1 cellular context compared by ENCODE assay signal in genomic region chr13:95485518-95486144, GRCh38.
TF ChIP-seq lines count a peak whose summit lies in the region.

No MANE protein-coding gene starts in this region.

TF ChIP-seq in K562, 482 proteins besides CTCF, POLR2A, EP300 and RAD21 (continued from another document and continues in another):
- TF ChIP-seq C11orf30 (IDR thresholded peaks at IDR 0.05; ENCODE audit: low read depth): peak; percentile 39; the same call in 1 of the 2 replicates
- TF ChIP-seq, protein P1, sequence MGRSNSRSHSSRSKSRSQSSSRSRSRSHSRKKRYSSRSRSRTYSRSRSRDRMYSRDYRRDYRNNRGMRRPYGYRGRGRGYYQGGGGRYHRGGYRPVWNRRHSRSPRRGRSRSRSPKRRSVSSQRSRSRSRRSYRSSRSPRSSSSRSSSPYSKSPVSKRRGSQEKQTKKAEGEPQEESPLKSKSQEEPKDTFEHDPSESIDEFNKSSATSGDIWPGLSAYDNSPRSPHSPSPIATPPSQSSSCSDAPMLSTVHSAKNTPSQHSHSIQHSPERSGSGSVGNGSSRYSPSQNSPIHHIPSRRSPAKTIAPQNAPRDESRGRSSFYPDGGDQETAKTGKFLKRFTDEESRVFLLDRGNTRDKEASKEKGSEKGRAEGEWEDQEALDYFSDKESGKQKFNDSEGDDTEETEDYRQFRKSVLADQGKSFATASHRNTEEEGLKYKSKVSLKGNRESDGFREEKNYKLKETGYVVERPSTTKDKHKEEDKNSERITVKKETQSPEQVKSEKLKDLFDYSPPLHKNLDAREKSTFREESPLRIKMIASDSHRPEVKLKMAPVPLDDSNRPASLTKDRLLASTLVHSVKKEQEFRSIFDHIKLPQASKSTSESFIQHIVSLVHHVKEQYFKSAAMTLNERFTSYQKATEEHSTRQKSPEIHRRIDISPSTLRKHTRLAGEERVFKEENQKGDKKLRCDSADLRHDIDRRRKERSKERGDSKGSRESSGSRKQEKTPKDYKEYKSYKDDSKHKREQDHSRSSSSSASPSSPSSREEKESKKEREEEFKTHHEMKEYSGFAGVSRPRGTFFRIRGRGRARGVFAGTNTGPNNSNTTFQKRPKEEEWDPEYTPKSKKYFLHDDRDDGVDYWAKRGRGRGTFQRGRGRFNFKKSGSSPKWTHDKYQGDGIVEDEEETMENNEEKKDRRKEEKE (IDR thresholded peaks at IDR 0.05; ENCODE audit: borderline replicate concordance in 1 of 2, control insufficient read depth in 1 of 2, low read depth in 2 of 2, low read length in 1 of 2): no peak
- no peak for TF ChIP-seq STAT5B (CRISPR knock-in tag; IDR thresholded peaks at IDR 0.05)
- TF ChIP-seq RFX1 (IDR thresholded peaks at IDR 0.05): no peak
- TF ChIP-seq PHB (CRISPR knock-in tag; IDR thresholded peaks at IDR 0.05): no peak
- no peak for TF ChIP-seq RREB1 (CRISPR knock-in tag; IDR thresholded peaks at IDR 0.05)
- no peak for TF ChIP-seq E2F5 (CRISPR knock-in tag; IDR thresholded peaks at IDR 0.05)
- TF ChIP-seq ZC3H4 (CRISPR knock-in tag; IDR thresholded peaks at IDR 0.05; ENCODE audit: borderline replicate concordance): no peak
- TF ChIP-seq MYC (IDR thresholded peaks at IDR 0.05; ENCODE audit: low read depth, low read length): no peak
- no peak for TF ChIP-seq MYC (CRISPR knock-in tag; IDR thresholded peaks at IDR 0.05; ENCODE audit: borderline replicate concordance, low read depth)
- no peak for TF ChIP-seq PHB2 (IDR thresholded peaks at IDR 0.05; ENCODE audit: low read depth)
- no peak for TF ChIP-seq ZBTB1 (CRISPR knock-in tag; IDR thresholded peaks at IDR 0.05; ENCODE audit: borderline replicate concordance, low read depth)
- no peak for TF ChIP-seq RAD51 (IDR thresholded peaks at IDR 0.05; ENCODE audit: borderline replicate concordance, low read depth)
- TF ChIP-seq TRIM24 (IDR thresholded peaks at IDR 0.05): no peak; a peak in 1 of 4 replicates
- 0 out of 2 replicates have a peak, but pooled peaks have one; percentile 9 for TF ChIP-seq SMAD4 (CRISPR knock-in tag; conservative IDR thresholded peaks at IDR 0.05)
- TF ChIP-seq, protein P2, sequence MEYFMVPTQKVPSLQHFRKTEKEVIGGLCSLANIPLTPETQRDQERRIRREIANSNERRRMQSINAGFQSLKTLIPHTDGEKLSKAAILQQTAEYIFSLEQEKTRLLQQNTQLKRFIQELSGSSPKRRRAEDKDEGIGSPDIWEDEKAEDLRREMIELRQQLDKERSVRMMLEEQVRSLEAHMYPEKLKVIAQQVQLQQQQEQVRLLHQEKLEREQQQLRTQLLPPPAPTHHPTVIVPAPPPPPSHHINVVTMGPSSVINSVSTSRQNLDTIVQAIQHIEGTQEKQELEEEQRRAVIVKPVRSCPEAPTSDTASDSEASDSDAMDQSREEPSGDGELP (CRISPR knock-in tag; IDR thresholded peaks at IDR 0.05; ENCODE audit: borderline replicate concordance): no peak
- no peak for TF ChIP-seq JUN (IDR thresholded peaks at IDR 0.05; ENCODE audit: borderline replicate concordance, low read depth, low read length)
- TF ChIP-seq JUN (CRISPR knock-in tag; IDR thresholded peaks at IDR 0.05; ENCODE audit: borderline replicate concordance): no peak
- TF ChIP-seq FOXO4 (CRISPR knock-in tag; IDR thresholded peaks at IDR 0.05): no peak
- no peak for TF ChIP-seq GATAD2A (IDR thresholded peaks at IDR 0.05)
- TF ChIP-seq SNRNP70 (optimal IDR thresholded peaks at IDR 0.05; ENCODE audit: low read depth, low read length): no peak
- no peak for TF ChIP-seq ZNF239 (CRISPR knock-in tag; IDR thresholded peaks at IDR 0.05)
- no peak for TF ChIP-seq HNRNPUL1 (IDR thresholded peaks at IDR 0.05; ENCODE audit: low read length)
- peak; percentile 84 for TF ChIP-seq ESRRA (IDR thresholded peaks at IDR 0.05; ENCODE audit: borderline replicate concordance, low read depth)
- TF ChIP-seq, protein P3, sequence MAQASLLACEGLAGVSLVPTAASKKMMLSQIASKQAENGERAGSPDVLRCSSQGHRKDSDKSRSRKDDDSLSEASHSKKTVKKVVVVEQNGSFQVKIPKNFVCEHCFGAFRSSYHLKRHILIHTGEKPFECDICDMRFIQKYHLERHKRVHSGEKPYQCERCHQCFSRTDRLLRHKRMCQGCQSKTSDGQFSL (CRISPR knock-in tag; IDR thresholded peaks at IDR 0.05): no peak
- TF ChIP-seq, protein P3 (tag; IDR thresholded peaks at IDR 0.05): no peak
- TF ChIP-seq ZNF263 (CRISPR knock-in tag; IDR thresholded peaks at IDR 0.05; ENCODE audit: borderline replicate concordance): no peak
- TF ChIP-seq, protein P4, sequence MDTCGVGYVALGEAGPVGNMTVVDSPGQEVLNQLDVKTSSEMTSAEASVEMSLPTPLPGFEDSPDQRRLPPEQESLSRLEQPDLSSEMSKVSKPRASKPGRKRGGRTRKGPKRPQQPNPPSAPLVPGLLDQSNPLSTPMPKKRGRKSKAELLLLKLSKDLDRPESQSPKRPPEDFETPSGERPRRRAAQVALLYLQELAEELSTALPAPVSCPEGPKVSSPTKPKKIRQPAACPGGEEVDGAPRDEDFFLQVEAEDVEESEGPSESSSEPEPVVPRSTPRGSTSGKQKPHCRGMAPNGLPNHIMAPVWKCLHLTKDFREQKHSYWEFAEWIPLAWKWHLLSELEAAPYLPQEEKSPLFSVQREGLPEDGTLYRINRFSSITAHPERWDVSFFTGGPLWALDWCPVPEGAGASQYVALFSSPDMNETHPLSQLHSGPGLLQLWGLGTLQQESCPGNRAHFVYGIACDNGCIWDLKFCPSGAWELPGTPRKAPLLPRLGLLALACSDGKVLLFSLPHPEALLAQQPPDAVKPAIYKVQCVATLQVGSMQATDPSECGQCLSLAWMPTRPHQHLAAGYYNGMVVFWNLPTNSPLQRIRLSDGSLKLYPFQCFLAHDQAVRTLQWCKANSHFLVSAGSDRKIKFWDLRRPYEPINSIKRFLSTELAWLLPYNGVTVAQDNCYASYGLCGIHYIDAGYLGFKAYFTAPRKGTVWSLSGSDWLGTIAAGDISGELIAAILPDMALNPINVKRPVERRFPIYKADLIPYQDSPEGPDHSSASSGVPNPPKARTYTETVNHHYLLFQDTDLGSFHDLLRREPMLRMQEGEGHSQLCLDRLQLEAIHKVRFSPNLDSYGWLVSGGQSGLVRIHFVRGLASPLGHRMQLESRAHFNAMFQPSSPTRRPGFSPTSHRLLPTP (IDR thresholded peaks at IDR 0.05; ENCODE audit: borderline replicate concordance, extremely low read depth, insufficient read length): no peak
- TF ChIP-seq, protein P5, sequence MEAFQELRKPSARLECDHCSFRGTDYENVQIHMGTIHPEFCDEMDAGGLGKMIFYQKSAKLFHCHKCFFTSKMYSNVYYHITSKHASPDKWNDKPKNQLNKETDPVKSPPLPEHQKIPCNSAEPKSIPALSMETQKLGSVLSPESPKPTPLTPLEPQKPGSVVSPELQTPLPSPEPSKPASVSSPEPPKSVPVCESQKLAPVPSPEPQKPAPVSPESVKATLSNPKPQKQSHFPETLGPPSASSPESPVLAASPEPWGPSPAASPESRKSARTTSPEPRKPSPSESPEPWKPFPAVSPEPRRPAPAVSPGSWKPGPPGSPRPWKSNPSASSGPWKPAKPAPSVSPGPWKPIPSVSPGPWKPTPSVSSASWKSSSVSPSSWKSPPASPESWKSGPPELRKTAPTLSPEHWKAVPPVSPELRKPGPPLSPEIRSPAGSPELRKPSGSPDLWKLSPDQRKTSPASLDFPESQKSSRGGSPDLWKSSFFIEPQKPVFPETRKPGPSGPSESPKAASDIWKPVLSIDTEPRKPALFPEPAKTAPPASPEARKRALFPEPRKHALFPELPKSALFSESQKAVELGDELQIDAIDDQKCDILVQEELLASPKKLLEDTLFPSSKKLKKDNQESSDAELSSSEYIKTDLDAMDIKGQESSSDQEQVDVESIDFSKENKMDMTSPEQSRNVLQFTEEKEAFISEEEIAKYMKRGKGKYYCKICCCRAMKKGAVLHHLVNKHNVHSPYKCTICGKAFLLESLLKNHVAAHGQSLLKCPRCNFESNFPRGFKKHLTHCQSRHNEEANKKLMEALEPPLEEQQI (IDR thresholded peaks at IDR 0.05): no peak
- TF ChIP-seq, protein P6, sequence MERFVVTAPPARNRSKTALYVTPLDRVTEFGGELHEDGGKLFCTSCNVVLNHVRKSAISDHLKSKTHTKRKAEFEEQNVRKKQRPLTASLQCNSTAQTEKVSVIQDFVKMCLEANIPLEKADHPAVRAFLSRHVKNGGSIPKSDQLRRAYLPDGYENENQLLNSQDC (CRISPR knock-in tag; IDR thresholded peaks at IDR 0.05): no peak
- TF ChIP-seq PTBP1 (IDR thresholded peaks at IDR 0.05; ENCODE audit: low read depth, low read length): no peak
- TF ChIP-seq SMARCA4 (IDR thresholded peaks at IDR 0.05): peak; percentile 25; the same call in 1 of the 2 replicates
- peak; percentile 13 for TF ChIP-seq MEIS2 (IDR thresholded peaks at IDR 0.05; ENCODE audit: partially characterized antibody)
- TF ChIP-seq MTA2 (IDR thresholded peaks at IDR 0.05; ENCODE audit: low read depth): peak; percentile 70
- no peak for TF ChIP-seq PCBP2 (IDR thresholded peaks at IDR 0.05; ENCODE audit: low read depth, low read length, poor library complexity, severe bottlenecking)
- TF ChIP-seq, protein P7, sequence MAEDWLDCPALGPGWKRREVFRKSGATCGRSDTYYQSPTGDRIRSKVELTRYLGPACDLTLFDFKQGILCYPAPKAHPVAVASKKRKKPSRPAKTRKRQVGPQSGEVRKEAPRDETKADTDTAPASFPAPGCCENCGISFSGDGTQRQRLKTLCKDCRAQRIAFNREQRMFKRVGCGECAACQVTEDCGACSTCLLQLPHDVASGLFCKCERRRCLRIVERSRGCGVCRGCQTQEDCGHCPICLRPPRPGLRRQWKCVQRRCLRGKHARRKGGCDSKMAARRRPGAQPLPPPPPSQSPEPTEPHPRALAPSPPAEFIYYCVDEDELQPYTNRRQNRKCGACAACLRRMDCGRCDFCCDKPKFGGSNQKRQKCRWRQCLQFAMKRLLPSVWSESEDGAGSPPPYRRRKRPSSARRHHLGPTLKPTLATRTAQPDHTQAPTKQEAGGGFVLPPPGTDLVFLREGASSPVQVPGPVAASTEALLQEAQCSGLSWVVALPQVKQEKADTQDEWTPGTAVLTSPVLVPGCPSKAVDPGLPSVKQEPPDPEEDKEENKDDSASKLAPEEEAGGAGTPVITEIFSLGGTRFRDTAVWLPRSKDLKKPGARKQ (CRISPR knock-in tag; IDR thresholded peaks at IDR 0.05): no peak
- TF ChIP-seq ARNT (IDR thresholded peaks at IDR 0.05): peak in 1 of 2 experiments; percentile 26; a peak in 1 of 4 replicates
- TF ChIP-seq ZNF561 (CRISPR knock-in tag; conservative IDR thresholded peaks at IDR 0.05): no peak
- no peak for TF ChIP-seq USF1 (CRISPR knock-in tag; IDR thresholded peaks at IDR 0.05)
- no peak for TF ChIP-seq SRSF7 (optimal IDR thresholded peaks at IDR 0.05; ENCODE audit: low read depth, low read length)
